ENCODE assay signal across 15 cellular contexts in genomic region chr10:10661176-10661575, GRCh38.
"Had no signal": no experiment of that assay in that cellular context is flagged by ENCODE, and none has a peak within 500 bp of the region (broad histone marks: within the 10 kb centered on the region; RNA-seq: fewer than 3 reads in every experiment).

No MANE protein-coding gene starts in this region.

- ATAC-seq: gastroesophageal sphincter; natural killer cell treated with Interleukin-12 subunit alpha and Interleukin-12 subunit beta and Interleukin-15 and Interleukin-18, amount 100 ng/mL, for 72 hours; pancreas had no signal

- H3K27me3 ChIP-seq: esophagus muscularis mucosa, gastroesophageal sphincter, pancreas had no signal

- H3K4me1 ChIP-seq: pancreas had no signal

- H3K9me3 ChIP-seq: esophagus muscularis mucosa, pancreas had no signal

- H3K4me3 ChIP-seq: esophagus muscularis mucosa, gastroesophageal sphincter, pancreas had no signal

- H3K27ac ChIP-seq: epithelial cell of prostate, esophagus muscularis mucosa, gastroesophageal sphincter, pancreas had no signal

- H3K36me3 ChIP-seq: esophagus muscularis mucosa, gastroesophageal sphincter, pancreas had no signal

- DNase-seq: cortex of kidney; effector memory CD4-positive, alpha-beta T cell; glutamatergic neuron; kidney glomerular epithelial cell; occipital lobe; pancreas; right cardiac atrium; small intestine; stimulated activated CD4-positive, alpha-beta T cell treated with anti-CD3 and anti-CD28 coated beads, Interleukin-12 subunit alpha, Interleukin-12 subunit beta, amount 100 ng/mL, for 4 hours; stimulated activated naive CD4-positive, alpha-beta T cell treated with Interleukin-2 at 50 U/mL for 16 hours; trophoblast cell had no signal
